ENCODE assay signal across 1 cellular context in genomic region chr5:135348920-135349319, GRCh38.
TF ChIP-seq lines count a peak whose summit lies in the region.

No MANE protein-coding gene starts in this region.

TF ChIP-seq in IMR-90, 13 proteins besides CTCF, POLR2A, EP300 and RAD21 (continued from another document):
- TF ChIP-seq MAZ (IDR thresholded peaks at IDR 0.05; ENCODE audit: borderline replicate concordance, low read depth, low read length) = no peak
- no peak for TF ChIP-seq NFE2L2 (IDR thresholded peaks at IDR 0.05; ENCODE audit: low read depth, low read length)
- no peak for TF ChIP-seq RFX5 (IDR thresholded peaks at IDR 0.05; ENCODE audit: low read depth, low read length)
- no peak for TF ChIP-seq CHD1 (IDR thresholded peaks at IDR 0.05; ENCODE audit: low read depth, low read length)
- TF ChIP-seq FOS (IDR thresholded peaks at IDR 0.05; ENCODE audit: low read depth, low read length) = no peak
- no peak for TF ChIP-seq BHLHE40 (IDR thresholded peaks at IDR 0.05; ENCODE audit: low read depth, low read length)
